Comparison of ENCODE assay signal across 11 cellular contexts in genomic region chr16:66248096-66248495, GRCh38.
A peak's percentile ranks its signal among the peaks of the same experiment; 100 is the strongest.
DNase-seq lines count a peak whose midpoint lies in the region; ATAC-seq and TF ChIP-seq lines count a peak whose summit lies in the region.
"Had no signal": no experiment of that assay in that cellular context is flagged by ENCODE, and none has a peak within 500 bp of the region (broad histone marks: within the 10 kb centered on the region; RNA-seq: fewer than 3 reads in every experiment).

No MANE protein-coding gene starts in this region.

- no peak for TF ChIP-seq POLR2A in IMR-90 (IDR thresholded peaks at IDR 0.05; ENCODE audit: low read depth, low read length)
- no peak for TF ChIP-seq POLR2A in esophagus squamous epithelium (IDR thresholded peaks at IDR 0.05)

- peak overlapping the region; percentile 11; the same call in 1 of the 2 replicates for H3K18ac ChIP-seq in IMR-90 (ENCODE audit: low read depth, low read length)

- no peak overlapping the region for H2BK5ac ChIP-seq in IMR-90 (ENCODE audit: low read depth, low read length, poor library complexity, severe bottlenecking)

- H4K20me1 ChIP-seq in IMR-90 (ENCODE audit: insufficient read depth, low read length): no peaks in the 10 kb centered on the region

- H2AK5ac ChIP-seq in IMR-90 (ENCODE audit: low read depth, low read length): peak overlapping the region; percentile 30; the same call in 1 of the 2 replicates

- H3K4me3 ChIP-seq in IMR-90 (ENCODE audit: insufficient read depth, low read depth, low read length): no peak overlapping the region
- no peak overlapping the region for H3K4me3 ChIP-seq in esophagus squamous epithelium
- no peak overlapping the region for H3K4me3 ChIP-seq in lower lobe of right lung
- no peak overlapping the region for H3K4me3 ChIP-seq in tibial artery

- CTCF ChIA-PET in IMR-90 (lab: Yijun Ruan, JAX): interaction anchor here (0.6 kb wide), 1 partner anchor 799 kb away, joined by 3 read pairs; no protein-coding TSS in a partner anchor

- ATAC-seq in IMR-90 (ENCODE audit: low read depth) (peak; percentile 58), lower lobe of right lung (peak; percentile 57 to 79), HG02759 (IDR thresholded peaks at IDR 0.05; ENCODE audit: unreplicated experiment) (no peak)
- ATAC-seq: activated naive CD8-positive, alpha-beta T cell treated with anti-CD3 and anti-CD28 coated beads, Interleukin-2, amount 50 U/mL, for 24 hours had no signal

- no peak overlapping the region for H2AK9ac ChIP-seq in IMR-90 (replicated peaks; ENCODE audit: low read depth, low read length, poor library complexity)

- no peaks in the 10 kb centered on the region for H3K36me3 ChIP-seq in IMR-90 (ENCODE audit: control insufficient read depth, insufficient read depth, low read length)
- no peaks in the 10 kb centered on the region for H3K36me3 ChIP-seq in esophagus squamous epithelium
- no peaks in the 10 kb centered on the region for H3K36me3 ChIP-seq in lower lobe of right lung
- H3K36me3 ChIP-seq in tibial artery: no peaks in the 10 kb centered on the region

- peak overlapping the region; percentile 12; the same call in 1 of the 2 replicates for H4K91ac ChIP-seq in IMR-90 (ENCODE audit: insufficient read depth, low read depth, low read length)

- DNase-seq in IMR-90 (peak; percentile 77), esophagus squamous epithelium (lab: John Stamatoyannopoulos, UW) (no peak), lower lobe of right lung (no peak), tibial artery (peak; percentile 85 to 86), HT-29 (ENCODE audit: low spot score) (no peak), NCI-H187 treated with DMSO at 0.1 percent for 48 hours (lab: John Stamatoyannopoulos, UW) (no peak)
- no peak for DNase-seq in stimulated activated CD4-positive, alpha-beta T cell treated with anti-CD3 and anti-CD28 coated beads, Interleukin-4, amount 100 ng/mL, for 1 hour
- DNase-seq: activated naive CD8-positive, alpha-beta T cell treated with anti-CD3 and anti-CD28 coated beads, Interleukin-2, amount 50 U/mL, for 24 hours; endodermal cell; NCI-H1417 treated with DMSO at 0.1 percent for 48 hours had no signal

- TF ChIP-seq CTCF in IMR-90 (conservative IDR thresholded peaks at IDR 0.05; ENCODE audit: low read depth, low read length): no peak
- TF ChIP-seq CTCF in esophagus squamous epithelium (IDR thresholded peaks at IDR 0.05): no peak
- TF ChIP-seq CTCF in lower lobe of right lung (IDR thresholded peaks at IDR 0.05): no peak
- TF ChIP-seq CTCF in tibial artery (IDR thresholded peaks at IDR 0.05): no peak

- H2AFZ ChIP-seq in IMR-90 (replicated peaks; ENCODE audit: low read length, poor library complexity): peak overlapping the region; percentile 2

- 0 out of 2 replicates have a peak overlapping the region, but pooled peaks have one; percentile 5 for H3K23ac ChIP-seq in IMR-90 (ENCODE audit: low read depth, low read length)

- H3K9ac ChIP-seq in IMR-90 (ENCODE audit: low read depth, low read length): no peak overlapping the region

- no peaks in the 10 kb centered on the region for H3K27me3 ChIP-seq in IMR-90 (ENCODE audit: control insufficient read depth, insufficient read depth, low read length)
- H3K27me3 ChIP-seq in esophagus squamous epithelium: peaks cover 0 to 9% (median 0%) of the 10 kb centered on the region in 4 donors
- H3K27me3 ChIP-seq in lower lobe of right lung (ENCODE audit: low read depth): no peaks in the 10 kb centered on the region
- no peaks in the 10 kb centered on the region for H3K27me3 ChIP-seq in tibial artery

- peak overlapping the region; percentile 54 for H2BK20ac ChIP-seq in IMR-90 (ENCODE audit: low read depth, low read length)

- H3K9me1 ChIP-seq in IMR-90 (ENCODE audit: insufficient read depth, low read length): peaks cover 16% of the 10 kb centered on the region

- in situ Hi-C loops in IMR-90 (cut with MboI; ENCODE audit: low sequenced_read_pairs): no loop called here

- no peak overlapping the region; the same call in 1 of the 2 replicates for H4K5ac ChIP-seq in IMR-90 (ENCODE audit: low read depth, low read length)

- H3K9me3 ChIP-seq in IMR-90 (ENCODE audit: control insufficient read depth, insufficient read depth, low read length) (no peaks in the 10 kb centered on the region), esophagus squamous epithelium (no peaks in the 10 kb centered on the region), lower lobe of right lung (no peaks in the 10 kb centered on the region), tibial artery (no peaks in the 10 kb centered on the region)

- H3K14ac ChIP-seq in IMR-90 (replicated peaks; ENCODE audit: low read depth, low read length): peak overlapping the region; percentile 3; the same call in 1 of the 2 replicates

- no TSS peak for BruUV-seq in IMR-90 (replicated peaks; lab: Mats Ljungman, UMichigan)

- H4K8ac ChIP-seq in IMR-90 (ENCODE audit: low read depth in 2 of 2, low read length in 2 of 2): no peak overlapping the region; a peak in 1 of 4 replicates

- WGBS in IMR-90 (ENCODE audit: extremely low coverage in 2 of 2, insufficient read length in 1 of 2), 2 experiments: 0% methylated on average over 1 of the region's 7 CpGs; no CpG with 5 or more reads in 1 of the 2 experiments
- WGBS in esophagus squamous epithelium, 2 donors: 2 to 14% methylated on average over 6 to 7 of the region's 7 CpGs

- intact Hi-C loops in IMR-90 (cut with micrococcal nuclease): no loop called here
- intact Hi-C loops in esophagus squamous epithelium (cut with DNase I): no loop called here
- intact Hi-C loops in lower lobe of right lung (cut with DNase I): no loop called here
- intact Hi-C loops in tibial artery (cut with DNase I; ENCODE audit: low total_unique reads): no loop called here

- peak overlapping the region; percentile 71 for H2BK120ac ChIP-seq in IMR-90 (ENCODE audit: low read depth, low read length)

- H3K4ac ChIP-seq in IMR-90 (ENCODE audit: low read depth, low read length): peak overlapping the region; percentile 65; the same call in 1 of the 2 replicates

- no peak overlapping the region for H3K56ac ChIP-seq in IMR-90 (ENCODE audit: extremely low read depth, insufficient read depth, low read length)

- POLR2A ChIA-PET in IMR-90 (lab: Charles Lee; ENCODE audit: unreplicated experiment): interaction anchor here (0.6 kb wide), 1 partner anchor 17 kb away, joined by 4 read pairs; no protein-coding TSS in a partner anchor

- H3K27ac ChIP-seq in IMR-90 (ENCODE audit: insufficient read depth, low read length) (peak overlapping the region; percentile 47; the same call in 1 of the 2 replicates), esophagus squamous epithelium (peak overlapping the region in 3 of 4 donors; percentile 13 to 70 (median 68)), lower lobe of right lung (peak overlapping the region; percentile 28), tibial artery (peak overlapping the region; percentile 28 to 40)

- peaks cover 14% of the 10 kb centered on the region for H3K4me1 ChIP-seq in IMR-90 (ENCODE audit: control insufficient read depth, insufficient read depth, low read length)
- H3K4me1 ChIP-seq in esophagus squamous epithelium: peaks cover 0 to 37% (median 10%) of the 10 kb centered on the region in 3 donors
- H3K4me1 ChIP-seq in lower lobe of right lung: no peaks in the 10 kb centered on the region
- peaks cover 0 to 20% (median 6%) of the 10 kb centered on the region in 4 donors for H3K4me1 ChIP-seq in tibial artery

- H2BK15ac ChIP-seq in IMR-90 (ENCODE audit: low read depth, low read length): no peak overlapping the region; the same call in 2 of the 3 replicates

- H3K4me2 ChIP-seq in IMR-90 (ENCODE audit: low read depth, low read length): peak overlapping the region; percentile 22

- dilution Hi-C loops in IMR-90 (cut with HindIII; ENCODE audit: low sequenced_read_pairs, unreplicated experiment): no loop called here

- peak; percentile 21 for TF ChIP-seq RAD21 in IMR-90 (IDR thresholded peaks at IDR 0.05; ENCODE audit: low read length)

- no peaks in the 10 kb centered on the region for H3K79me1 ChIP-seq in IMR-90 (ENCODE audit: low read depth in 1 of 2, low read length in 2 of 2)

TF ChIP-seq in IMR-90, 13 proteins besides CTCF, POLR2A, EP300 and RAD21:
- peak; percentile 30; the same call in 1 of the 2 replicates for TF ChIP-seq FOS (IDR thresholded peaks at IDR 0.05; ENCODE audit: low read depth, low read length)
- TF ChIP-seq MAZ (IDR thresholded peaks at IDR 0.05; ENCODE audit: borderline replicate concordance, low read depth, low read length): no peak

Comparison
In these comparisons a context has a peak if more than half of its experiments do, and no peak if none do; other contexts are left out.
1. DNase-seq: peak in IMR-90 (single experiment) and tibial artery (2 of 2); none in esophagus squamous epithelium (single experiment), lower lobe of right lung (single experiment), stimulated activated CD4-positive, alpha-beta T cell treated with anti-CD3 and anti-CD28 coated beads, Interleukin-4, amount 100 ng/mL, for 1 hour (single experiment), HT-29 (single experiment) and NCI-H187 treated with DMSO at 0.1 percent for 48 hours (single experiment).
2. Peak in every context shown above with its lines, with median percentiles within 50 percentile points of each other: H3K27ac ChIP-seq.